8 cellular contexts compared by ENCODE assay signal in the genomic region with DNA sequence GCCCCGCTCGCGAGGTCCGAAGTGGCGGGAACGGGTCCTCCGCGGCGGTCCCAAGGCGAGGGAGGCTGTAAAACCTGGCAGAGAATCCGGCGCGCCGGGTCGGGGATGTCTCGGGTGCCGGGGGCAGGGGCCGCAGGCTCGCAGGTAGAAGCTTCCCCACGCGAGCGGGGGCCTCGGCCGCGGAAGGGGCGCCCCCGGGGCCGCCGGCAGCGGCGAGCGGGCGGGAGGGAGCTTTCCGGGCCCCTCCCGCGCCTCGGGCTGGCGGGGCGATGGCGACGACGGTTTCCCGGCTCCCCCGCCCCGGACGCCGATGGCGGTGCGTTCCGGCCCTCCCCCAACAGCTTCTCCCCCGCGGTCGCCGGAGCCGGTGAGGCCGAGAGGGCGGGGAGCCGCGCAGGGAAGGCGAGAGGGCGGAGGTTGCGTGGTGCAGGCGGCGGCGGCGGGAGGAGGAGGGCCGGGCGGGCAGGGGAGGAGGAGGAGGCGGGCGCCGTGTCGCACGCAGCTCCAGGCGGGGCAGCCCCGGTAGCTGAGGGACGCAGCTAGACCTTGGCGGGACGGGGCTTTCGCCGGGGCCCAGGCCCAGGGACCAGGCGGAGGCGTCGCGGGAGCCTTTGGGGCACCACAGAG. TPM values are rescaled to one million over a fixed set of nuclear protein-coding genes. Genes with fewer than 3 reads are reported as not detected.
DNase-seq lines count a peak whose midpoint lies in the region; ATAC-seq and TF ChIP-seq lines count a peak whose summit lies in the region.

Gene CUL1 (plus strand): TSS at position 507 of the 627 bp plus-strand sequence. CDS start 31,220 bp downstream, outside the sequence.

- CTCF ChIA-PET in activated naive CD4-positive, alpha-beta T cell treated with anti-CD3 and anti-CD28 coated beads for 36 hours (lab: Charles Lee) = interaction anchor here (1.3 to 1.8 kb wide), 4 partner anchors 49 to 265 kb away, joined by 4 to 5 read pairs (median 4); no protein-coding TSS in a partner anchor

- no peak for TF ChIP-seq CTCF in omental fat pad (IDR thresholded peaks at IDR 0.05)
- TF ChIP-seq CTCF in thoracic aorta (IDR thresholded peaks at IDR 0.05) = no peak

- no peaks in the 10 kb centered on the region for H3K9me3 Mint-ChIP-seq in activated naive CD4-positive, alpha-beta T cell treated with anti-CD3 and anti-CD28 coated beads for 36 hours

- DNase-seq in Daoy (ENCODE audit: low read depth) = peak; percentile 94
- peak; percentile 78 to 82 for DNase-seq in SJCRH30
- DNase-seq in activated naive CD4-positive, alpha-beta T cell treated with anti-CD3 and anti-CD28 coated beads for 36 hours = peak; percentile 89
- DNase-seq in germinal center (ENCODE audit: low spot score) = peak; percentile 74
- peak; percentile 44 for DNase-seq in omental fat pad (ENCODE audit: low spot score)
- peak; percentile 62 for DNase-seq in thoracic aorta (ENCODE audit: low spot score)

- H3K4me1 ChIP-seq in SJCRH30 (peaks cover 15% of the 10 kb centered on the region), thoracic aorta (ENCODE audit: control insufficient read depth in 1 of 2, low read depth in 2 of 2) (peaks cover 34 to 35% of the 10 kb centered on the region in 2 donors)

- H3K27ac ChIP-seq in SJCRH30 (peak within 1 kb of the TSS; percentile 86), thoracic aorta (peak within 1 kb of the TSS; percentile 94 to 95)

- intact Hi-C loops in activated naive CD4-positive, alpha-beta T cell treated with anti-CD3 and anti-CD28 coated beads for 36 hours (cut with micrococcal nuclease) = loop anchor here (1.0 to 10.0 kb wide), 3 partner anchors 186 to 546 kb away; partner anchors contain the start of genes EZH2 and ZNF425

- no peak for TF ChIP-seq RAD21 in Ishikawa (IDR thresholded peaks at IDR 0.05; ENCODE audit: low read depth)

- H3K9me3 ChIP-seq in SJCRH30 (replicated peaks) (no peaks in the 10 kb centered on the region), thoracic aorta (no peaks in the 10 kb centered on the region)

- H3K4me3 ChIP-seq in SJCRH30 (peak within 1 kb of the TSS; percentile 92), thoracic aorta (peak within 1 kb of the TSS; percentile 88)

- no peaks in the 10 kb centered on the region for H3K36me3 ChIP-seq in SJCRH30
- no peaks in the 10 kb centered on the region for H3K36me3 ChIP-seq in thoracic aorta

- H3K27me3 ChIP-seq in SJCRH30 = no peaks in the 10 kb centered on the region
- H3K27me3 ChIP-seq in thoracic aorta (replicated peaks; ENCODE audit: insufficient read depth) = no peaks in the 10 kb centered on the region

- H3K4me3 Mint-ChIP-seq in activated naive CD4-positive, alpha-beta T cell treated with anti-CD3 and anti-CD28 coated beads for 36 hours = peak within 1 kb of the TSS; percentile 86

- 0 out of 2 replicates have a peak, but pooled peaks have one; percentile 3 for TF ChIP-seq EP300 in Ishikawa (IDR thresholded peaks at IDR 0.05; ENCODE audit: borderline replicate concordance)

- H3K27me3 Mint-ChIP-seq in activated naive CD4-positive, alpha-beta T cell treated with anti-CD3 and anti-CD28 coated beads for 36 hours (ENCODE audit: low read depth) = no peaks in the 10 kb centered on the region

- H3K36me3 Mint-ChIP-seq in activated naive CD4-positive, alpha-beta T cell treated with anti-CD3 and anti-CD28 coated beads for 36 hours (ENCODE audit: low read depth) = peaks cover 14% of the 10 kb centered on the region

- H3K27ac Mint-ChIP-seq in activated naive CD4-positive, alpha-beta T cell treated with anti-CD3 and anti-CD28 coated beads for 36 hours = peak within 1 kb of the TSS; percentile 97

- H3K4me1 Mint-ChIP-seq in activated naive CD4-positive, alpha-beta T cell treated with anti-CD3 and anti-CD28 coated beads for 36 hours (ENCODE audit: low read depth) = peaks cover 53% of the 10 kb centered on the region

- ATAC-seq in GM21576 (IDR thresholded peaks at IDR 0.05; ENCODE audit: unreplicated experiment) (peak; percentile 59), omental fat pad (ENCODE audit: low FRiP score) (peak; percentile 80), thoracic aorta (ENCODE audit: insufficient number of reproducible peaks, low FRiP score, low read depth) (peak; percentile 89)

TF ChIP-seq in Ishikawa, 13 proteins besides CTCF, POLR2A, EP300 and RAD21:
- TF ChIP-seq TAF1 (IDR thresholded peaks at IDR 0.05; ENCODE audit: low read depth) = peak; percentile 62
- no peak for TF ChIP-seq NFIC (IDR thresholded peaks at IDR 0.05)
- TF ChIP-seq YY1 (IDR thresholded peaks at IDR 0.05; ENCODE audit: low read depth) = peak; percentile 35; the same call in 1 of the 2 replicates
- TF ChIP-seq CREB1 (IDR thresholded peaks at IDR 0.05; ENCODE audit: low read depth) = no peak
- TF ChIP-seq MAX (IDR thresholded peaks at IDR 0.05) = 0 out of 2 replicates have a peak, but pooled peaks have one; percentile 35
- peak; percentile 66; the same call in 1 of the 2 replicates for TF ChIP-seq ZBTB7A (IDR thresholded peaks at IDR 0.05; ENCODE audit: low read depth)
- no peak for TF ChIP-seq FOXM1 (IDR thresholded peaks at IDR 0.05; ENCODE audit: borderline replicate concordance, low read depth)

RNA-seq across cellular contexts. Expression of gene CUL1, which starts in this region (rescaled TPM):
- 88.5 and 97.8 TPM in 2 replicates for total RNA-seq in Daoy (2014; rRNA removed; shearing (Covaris generic))
- total RNA-seq in SJCRH30 (2014; rRNA removed; shearing (Covaris generic)) = 92.6 and 94.4 TPM in 2 replicates
- total RNA-seq in activated naive CD4-positive, alpha-beta T cell treated with anti-CD3 and anti-CD28 coated beads for 36 hours = 10 to 100 TPM; 59.6 to 62.2 TPM
- total RNA-seq in omental fat pad (10 to 100 TPM; 47.0 to 74.5 (median 55.7) TPM), thoracic aorta (10 to 100 TPM; 47.0 to 60.0 TPM)

Comparison
In these comparisons a context has a peak if more than half of its experiments do, and no peak if none do; other contexts are left out.
1. Peak in every context shown above with its lines: DNase-seq, ATAC-seq, H3K4me3 ChIP-seq and H3K27ac ChIP-seq.
2. DNase-seq: peak in every context shown above with its lines; median percentile 94 in Daoy; 89 in activated naive CD4-positive, alpha-beta T cell treated with anti-CD3 and anti-CD28 coated beads for 36 hours; 80 in SJCRH30; 74 in germinal center; 62 in thoracic aorta; 44 in omental fat pad.